ENCODE assay signal across 28 cellular contexts in the genomic region with DNA sequence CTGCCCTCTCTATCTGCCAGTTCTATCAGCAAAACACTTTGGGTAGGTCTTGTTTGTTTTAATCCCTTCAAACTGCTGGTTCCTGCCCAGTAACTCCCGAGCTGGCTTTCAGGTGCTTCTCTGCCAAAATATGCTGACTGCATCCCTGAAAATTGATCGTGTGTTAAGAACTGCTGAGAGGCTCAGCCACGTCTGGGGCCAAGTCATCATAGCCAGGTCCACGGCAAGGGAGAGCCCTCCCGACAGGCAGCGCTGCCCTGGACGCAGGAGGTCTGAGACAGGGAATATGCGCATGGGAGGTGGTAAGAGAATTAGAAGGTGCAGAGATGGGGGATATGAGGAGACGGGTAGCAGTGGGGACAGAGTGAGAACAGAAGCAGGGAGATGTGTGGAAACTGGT.
DNase-seq lines count a peak whose midpoint lies in the region; ATAC-seq, FAIRE-seq and TF ChIP-seq lines count a peak whose summit lies in the region.
"Had no signal": no experiment of that assay in that cellular context is flagged by ENCODE, and none has a peak within 500 bp of the region (broad histone marks: within the 10 kb centered on the region; RNA-seq: fewer than 3 reads in every experiment).

No MANE protein-coding gene starts in this region.

- no peak for ATAC-seq in HG02759 (IDR thresholded peaks at IDR 0.05; ENCODE audit: unreplicated experiment)
- ATAC-seq in stimulated activated memory B cell treated with anti-CD40 and anti-IgM and Interleukin-4, amounts not matched to agents 10 μg/mL and 1 μg/mL and 100 μg/mL, for 72 hours: no peak
- ATAC-seq: HCT116, Panc1 had no signal

- H3K36me3 Mint-ChIP-seq in chondrocyte (ENCODE audit: low read depth): no peaks in the 10 kb centered on the region
- H3K36me3 Mint-ChIP-seq in stimulated activated memory B cell treated with anti-CD40 and anti-IgM and Interleukin-4, amounts not matched to agents 10 μg/mL and 1 μg/mL and 100 μg/mL, for 72 hours: no peaks in the 10 kb centered on the region
- H3K36me3 Mint-ChIP-seq: CD8-positive, alpha-beta memory T cell had no signal

- H3K9ac ChIP-seq in mesenchymal stem cell (ENCODE audit: low read length): peak overlapping the region; percentile 22
- H3K9ac ChIP-seq: GM23248, KMS-11 had no signal

- H3K4ac ChIP-seq in mesenchymal stem cell (ENCODE audit: low read depth in 1 of 2, low read length in 2 of 2): no peak overlapping the region

- WGBS in mesenchymal stem cell: 40% methylated on average over 9 of the region's 9 CpGs

- no peak overlapping the region for H2BK15ac ChIP-seq in mesenchymal stem cell (ENCODE audit: low read depth, poor library complexity, severe bottlenecking)

- H3K27ac ChIP-seq in VCaP: peak overlapping the region; percentile 12; the same call in 1 of the 2 replicates
- H3K27ac ChIP-seq in mesenchymal stem cell (ENCODE audit: low read length, poor library complexity, severe bottlenecking): no peak overlapping the region
- H3K27ac ChIP-seq: 22Rv1, C4-2B, GM23248, HL-60, KMS-11, RWPE1 had no signal

- H3K18ac ChIP-seq in mesenchymal stem cell (ENCODE audit: low read depth in 1 of 2, low read length in 2 of 2): no peak overlapping the region

- H2BK12ac ChIP-seq in mesenchymal stem cell (ENCODE audit: low read length in 2 of 2): no peak overlapping the region

- H3K9me3 Mint-ChIP-seq in chondrocyte (ENCODE audit: low read depth): no peaks in the 10 kb centered on the region
- H3K9me3 Mint-ChIP-seq in stimulated activated memory B cell treated with anti-CD40 and anti-IgM and Interleukin-4, amounts not matched to agents 10 μg/mL and 1 μg/mL and 100 μg/mL, for 72 hours: no peaks in the 10 kb centered on the region
- H3K9me3 Mint-ChIP-seq: CD8-positive, alpha-beta memory T cell; IgD-negative memory B cell had no signal

- H3K36me3 ChIP-seq in mesenchymal stem cell (ENCODE audit: control insufficient read depth in 1 of 2, insufficient read depth in 2 of 2, low read depth in 1 of 2, low read length in 2 of 2): no peaks in the 10 kb centered on the region

- H3K4me1 Mint-ChIP-seq in chondrocyte (ENCODE audit: low read depth): peaks cover 38% of the 10 kb centered on the region
- H3K4me1 Mint-ChIP-seq in stimulated activated memory B cell treated with anti-CD40 and anti-IgM and Interleukin-4, amounts not matched to agents 10 μg/mL and 1 μg/mL and 100 μg/mL, for 72 hours: peaks cover 33% of the 10 kb centered on the region

- TF ChIP-seq CTCF in VCaP (conservative IDR thresholded peaks at IDR 0.05): no peak
- no peak for TF ChIP-seq CTCF in chondrocyte (IDR thresholded peaks at IDR 0.05)

- TF ChIP-seq POLR2A in GM12892 (IDR thresholded peaks at IDR 0.05; ENCODE audit: low read depth, low read length): no peak

- H3K27me3 Mint-ChIP-seq in chondrocyte (ENCODE audit: low read depth): peaks cover 11% of the 10 kb centered on the region
- no peaks in the 10 kb centered on the region for H3K27me3 Mint-ChIP-seq in stimulated activated memory B cell treated with anti-CD40 and anti-IgM and Interleukin-4, amounts not matched to agents 10 μg/mL and 1 μg/mL and 100 μg/mL, for 72 hours
- H3K27me3 Mint-ChIP-seq: IgD-negative memory B cell had no signal

- FAIRE-seq in GM12892 (lab: Jason Lieb, UNC): peak; percentile 40

- no peak overlapping the region for H3K23ac ChIP-seq in mesenchymal stem cell (ENCODE audit: low read length in 2 of 2)

- DNase-seq in NCI-H1092 treated with DMSO at 0.1 percent for 48 hours (lab: John Stamatoyannopoulos, UW): peak; percentile 49
- DNase-seq in NCI-H1092 (lab: John Stamatoyannopoulos, UW): no peak
- no peak for DNase-seq in GM12892 (ENCODE audit: insufficient read length)
- no peak for DNase-seq in mesenchymal stem cell
- DNase-seq in chondrocyte (ENCODE audit: low spot score): no peak
- DNase-seq: Calu3; CD8-positive, alpha-beta memory T cell; GM23248; MM.1S; NCI-H1436 treated with DMSO at 0.1 percent for 48 hours; NCI-H187 treated with DMSO at 0.1 percent for 48 hours; NCI-H2171 treated with DMSO at 0.1 percent for 48 hours; NCI-H345; NCI-H524 treated with DMSO at 0.1 percent for 48 hours; NCI-H774; SHP77 had no signal

- H3K4me3 Mint-ChIP-seq in chondrocyte (ENCODE audit: unreplicated experiment): no peak overlapping the region
- H3K4me3 Mint-ChIP-seq in stimulated activated memory B cell treated with anti-CD40 and anti-IgM and Interleukin-4, amounts not matched to agents 10 μg/mL and 1 μg/mL and 100 μg/mL, for 72 hours: no peak overlapping the region
- H3K4me3 Mint-ChIP-seq: B cell; CD8-positive, alpha-beta memory T cell had no signal

- H2BK5ac ChIP-seq in mesenchymal stem cell (ENCODE audit: low read depth, low read length, poor library complexity, severe bottlenecking): no peak overlapping the region

- H4K91ac ChIP-seq in mesenchymal stem cell (ENCODE audit: low read length): no peak overlapping the region

- H3K4me3 ChIP-seq in mesenchymal stem cell (ENCODE audit: insufficient read depth in 1 of 2, low read depth in 1 of 2, low read length in 2 of 2): no peak overlapping the region
- H3K4me3 ChIP-seq: GM23248 had no signal

- peaks cover 19% of the 10 kb centered on the region for H3K4me1 ChIP-seq in mesenchymal stem cell (ENCODE audit: control insufficient read depth, insufficient read depth, low read depth, low read length)

- H3K27ac Mint-ChIP-seq in chondrocyte (ENCODE audit: unreplicated experiment): no peak overlapping the region
- H3K27ac Mint-ChIP-seq in stimulated activated memory B cell treated with anti-CD40 and anti-IgM and Interleukin-4, amounts not matched to agents 10 μg/mL and 1 μg/mL and 100 μg/mL, for 72 hours: no peak overlapping the region
- H3K27ac Mint-ChIP-seq: B cell; CD8-positive, alpha-beta memory T cell; IgD-negative memory B cell had no signal

- no peak overlapping the region for H2AK5ac ChIP-seq in mesenchymal stem cell (ENCODE audit: low read length, severe bottlenecking)

- H2BK120ac ChIP-seq in mesenchymal stem cell (ENCODE audit: low read depth, low read length): no peak overlapping the region

- H3K14ac ChIP-seq in mesenchymal stem cell (ENCODE audit: low read length in 2 of 2): no peak overlapping the region

- no peaks in the 10 kb centered on the region for H3K79me1 ChIP-seq in mesenchymal stem cell (replicated peaks; ENCODE audit: low read length, poor library complexity, severe bottlenecking)

- no peak overlapping the region for H4K8ac ChIP-seq in mesenchymal stem cell (ENCODE audit: low read length)

- no peak overlapping the region for H2AFZ ChIP-seq in mesenchymal stem cell (ENCODE audit: low read depth, low read length)
- H2AFZ ChIP-seq: GM23248 had no signal

- no peak overlapping the region for H3K4me2 ChIP-seq in mesenchymal stem cell (ENCODE audit: low read length, poor library complexity, severe bottlenecking)
- H3K4me2 ChIP-seq: KMS-11 had no signal

- H3K27me3 ChIP-seq in mesenchymal stem cell (ENCODE audit: control insufficient read depth in 1 of 2, insufficient read depth in 1 of 2, low read length in 2 of 2): no peaks in the 10 kb centered on the region

- no peaks in the 10 kb centered on the region for H3K9me3 ChIP-seq in mesenchymal stem cell (ENCODE audit: control insufficient read depth, low read length)
